In genomic region chr11:125460275-125460674, GRCh38 we compare ENCODE assay signal across 9 cellular contexts. TPM values are rescaled to one million over a fixed set of nuclear protein-coding genes. Genes with fewer than 3 reads are reported as not detected.
"Had no signal": no experiment of that assay in that cellular context is flagged by ENCODE, and none has a peak within 500 bp of the region (broad histone marks: within the 10 kb centered on the region; RNA-seq: fewer than 3 reads in every experiment).

No MANE protein-coding gene starts in this region.

- H3K4me3 Mint-ChIP-seq: HFFc6 had no signal

- H2AFZ ChIP-seq: GM23248 had no signal

- H3K36me3 ChIP-seq: HAP-1 had no signal

- DNase-seq: GM23248, GOT3, H7, HFFc6, IMR-90 had no signal

- H3K27ac Mint-ChIP-seq: HFFc6 had no signal

- H3K9me3 Mint-ChIP-seq: HFFc6 had no signal

- H3K9ac ChIP-seq: GM23248 had no signal

- ATAC-seq: HCT116, K562 had no signal

- H3K4me3 ChIP-seq: GM23248, HAP-1, K562 had no signal

- H3K9me3 ChIP-seq: HAP-1 had no signal

- H3K27ac ChIP-seq: GM23248 had no signal

RNA-seq across cellular contexts. Expression of gene FEZ1, which starts 35.8 kb away (rescaled TPM):
- total RNA-seq: HT-29 had no signal
